Comparison of ENCODE assay signal across 14 cellular contexts in genomic region chr20:48703107-48703506, GRCh38.
DNase-seq lines count a peak whose midpoint lies in the region; ATAC-seq and TF ChIP-seq lines count a peak whose summit lies in the region.
"Had no signal": no experiment of that assay in that cellular context is flagged by ENCODE, and none has a peak within 500 bp of the region (broad histone marks: within the 10 kb centered on the region; RNA-seq: fewer than 3 reads in every experiment).

No MANE protein-coding gene starts in this region.

- H3K9me3 ChIP-seq in left lung = no peaks in the 10 kb centered on the region
- H3K9me3 ChIP-seq in tibial artery = no peaks in the 10 kb centered on the region

- no peaks in the 10 kb centered on the region for H3K27me3 Mint-ChIP-seq in activated CD4-positive, alpha-beta memory T cell treated with anti-CD3 and anti-CD28 coated beads for 36 hours
- no peaks in the 10 kb centered on the region for H3K27me3 Mint-ChIP-seq in activated CD4-positive, alpha-beta memory T cell treated with anti-CD3 and anti-CD28 coated beads, Interleukin-2, amount 10 ng/mL, durations not matched to agents 7 days and 5 days
- H3K27me3 Mint-ChIP-seq: activated naive CD8-positive, alpha-beta T cell had no signal

- H3K27ac ChIP-seq in left lung = peak overlapping the region in 1 of 2 donors; percentile 48
- peak overlapping the region; percentile 77 to 78 for H3K27ac ChIP-seq in tibial artery

- POLR2A ChIA-PET in activated CD4-positive, alpha-beta memory T cell treated with anti-CD3 and anti-CD28 coated beads for 36 hours (lab: Charles Lee) = no interaction called here
- POLR2A ChIA-PET in activated CD4-positive, alpha-beta memory T cell treated with anti-CD3 and anti-CD28 coated beads, Interleukin-2, amount 10 ng/mL, durations not matched to agents 7 days and 5 days (lab: Charles Lee) = no interaction called here

- H3K27ac Mint-ChIP-seq in activated CD4-positive, alpha-beta memory T cell treated with anti-CD3 and anti-CD28 coated beads for 36 hours = peak overlapping the region; percentile 24
- no peak overlapping the region for H3K27ac Mint-ChIP-seq in activated CD4-positive, alpha-beta memory T cell treated with anti-CD3 and anti-CD28 coated beads, Interleukin-2, amount 10 ng/mL, durations not matched to agents 7 days and 5 days
- H3K27ac Mint-ChIP-seq: activated naive CD8-positive, alpha-beta T cell had no signal

- DNase-seq in activated CD4-positive, alpha-beta memory T cell treated with anti-CD3 and anti-CD28 coated beads for 36 hours = no peak
- DNase-seq in activated CD4-positive, alpha-beta memory T cell treated with anti-CD3 and anti-CD28 coated beads, Interleukin-2, amount 10 ng/mL, durations not matched to agents 7 days and 5 days = no peak
- peak in 37 of 58 donors; percentile 21 to 85 (median 46) for DNase-seq in anterior cingulate cortex (lab: John Stamatoyannopoulos, UW)
- DNase-seq in left lung = peak; percentile 31 to 72
- peak; percentile 38 to 77 for DNase-seq in tibial artery
- DNase-seq in activated T-cell treated with anti-CD3 and anti-CD28 coated beads, Interleukin-2, amount 50 U/mL, for 48 hours = no peak
- DNase-seq in DMS153 (lab: John Stamatoyannopoulos, UW) = no peak
- DNase-seq in NOMO-1 treated with DMSO at 0.1 percent for 48 hours (lab: John Stamatoyannopoulos, UW; ENCODE audit: unreplicated experiment) = no peak
- DNase-seq: Calu3; glutamatergic neuron; kidney glomerular epithelial cell; NCI-H226; stimulated activated CD4-positive, alpha-beta T cell treated with anti-CD3 and anti-CD28 coated beads, Interleukin-2, amount 100 ng/mL, for 24 hours had no signal

- no peaks in the 10 kb centered on the region for H3K9me3 Mint-ChIP-seq in activated CD4-positive, alpha-beta memory T cell treated with anti-CD3 and anti-CD28 coated beads for 36 hours
- H3K9me3 Mint-ChIP-seq in activated CD4-positive, alpha-beta memory T cell treated with anti-CD3 and anti-CD28 coated beads, Interleukin-2, amount 10 ng/mL, durations not matched to agents 7 days and 5 days = no peaks in the 10 kb centered on the region

- no peak overlapping the region for H3K4me3 Mint-ChIP-seq in activated CD4-positive, alpha-beta memory T cell treated with anti-CD3 and anti-CD28 coated beads for 36 hours
- no peak overlapping the region for H3K4me3 Mint-ChIP-seq in activated CD4-positive, alpha-beta memory T cell treated with anti-CD3 and anti-CD28 coated beads, Interleukin-2, amount 10 ng/mL, durations not matched to agents 7 days and 5 days
- H3K4me3 Mint-ChIP-seq: activated naive CD8-positive, alpha-beta T cell had no signal

- peaks cover 0 to 89% of the 10 kb centered on the region in 2 donors for H3K36me3 ChIP-seq in left lung
- no peaks in the 10 kb centered on the region for H3K36me3 ChIP-seq in tibial artery

- CTCF ChIA-PET in activated CD4-positive, alpha-beta memory T cell treated with anti-CD3 and anti-CD28 coated beads for 36 hours (lab: Charles Lee) = interaction anchor here (1.3 kb wide), 1 partner anchor 45 kb away, joined by 3 read pairs; no protein-coding TSS in a partner anchor
- CTCF ChIA-PET in activated CD4-positive, alpha-beta memory T cell treated with anti-CD3 and anti-CD28 coated beads, Interleukin-2, amount 10 ng/mL, durations not matched to agents 7 days and 5 days (lab: Charles Lee) = interaction anchor here (1.1 kb wide), 1 partner anchor 13 kb away, joined by 3 read pairs; no protein-coding TSS in a partner anchor

- peaks cover 45% of the 10 kb centered on the region for H3K4me1 Mint-ChIP-seq in activated CD4-positive, alpha-beta memory T cell treated with anti-CD3 and anti-CD28 coated beads for 36 hours (ENCODE audit: low read depth)
- H3K4me1 Mint-ChIP-seq in activated CD4-positive, alpha-beta memory T cell treated with anti-CD3 and anti-CD28 coated beads, Interleukin-2, amount 10 ng/mL, durations not matched to agents 7 days and 5 days = peaks cover 57% of the 10 kb centered on the region

- intact Hi-C loops in activated CD4-positive, alpha-beta memory T cell treated with anti-CD3 and anti-CD28 coated beads for 36 hours (cut with micrococcal nuclease) = no loop called here
- intact Hi-C loops in left lung (cut with DNase I) (no loop called here), tibial artery (cut with DNase I; ENCODE audit: low total_unique reads) (no loop called here)

- H3K27me3 ChIP-seq in left lung = no peaks in the 10 kb centered on the region
- H3K27me3 ChIP-seq in tibial artery = no peaks in the 10 kb centered on the region

- H3K4me1 ChIP-seq in left lung (peaks cover 4 to 64% of the 10 kb centered on the region in 2 donors), tibial artery (peaks cover 0 to 73% (median 65%) of the 10 kb centered on the region in 4 donors)

- no peak overlapping the region for H3K4me3 ChIP-seq in left lung
- no peak overlapping the region for H3K4me3 ChIP-seq in tibial artery

- TF ChIP-seq CTCF in left lung (IDR thresholded peaks at IDR 0.05) = no peak
- no peak for TF ChIP-seq CTCF in tibial artery (IDR thresholded peaks at IDR 0.05)

- H3K36me3 Mint-ChIP-seq in activated CD4-positive, alpha-beta memory T cell treated with anti-CD3 and anti-CD28 coated beads for 36 hours = peaks cover 48% of the 10 kb centered on the region
- H3K36me3 Mint-ChIP-seq in activated CD4-positive, alpha-beta memory T cell treated with anti-CD3 and anti-CD28 coated beads, Interleukin-2, amount 10 ng/mL, durations not matched to agents 7 days and 5 days (ENCODE audit: low read depth) = peaks cover 92% of the 10 kb centered on the region

- ATAC-seq in left lung = no peak

Comparison
In these comparisons a context has a peak if more than half of its experiments do, and no peak if none do; other contexts are left out.
1. DNase-seq: peak in anterior cingulate cortex (37 of 58), left lung (2 of 2) and tibial artery (2 of 2); none in activated CD4-positive, alpha-beta memory T cell treated with anti-CD3 and anti-CD28 coated beads for 36 hours (single experiment), activated CD4-positive, alpha-beta memory T cell treated with anti-CD3 and anti-CD28 coated beads, Interleukin-2, amount 10 ng/mL, durations not matched to agents 7 days and 5 days (single experiment), activated T-cell treated with anti-CD3 and anti-CD28 coated beads, Interleukin-2, amount 50 U/mL, for 48 hours (0 of 2), DMS153 (single experiment) and NOMO-1 treated with DMSO at 0.1 percent for 48 hours (single experiment).